In the genomic region with DNA sequence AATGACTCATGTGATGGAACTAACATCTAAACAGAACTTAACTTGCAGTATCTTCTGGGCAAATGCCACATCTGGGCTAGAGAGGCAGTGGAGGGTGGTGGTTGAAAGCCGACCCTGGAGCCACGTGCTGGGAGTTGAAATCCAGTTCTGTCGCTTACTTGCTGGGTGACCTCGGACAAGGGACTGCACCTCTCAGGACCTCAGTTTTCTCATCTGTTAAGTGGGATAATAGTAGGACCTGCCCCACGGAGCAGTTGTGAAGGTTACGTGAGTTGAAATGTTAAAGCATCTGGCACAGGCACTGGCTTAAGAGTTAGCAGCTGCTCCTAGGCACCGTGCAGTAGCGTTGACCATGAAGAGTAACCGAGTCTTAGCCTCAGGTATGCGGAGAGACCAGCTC, we compare ENCODE assay signal across 2 cellular contexts.
TF ChIP-seq lines count a peak whose summit lies in the region.

No MANE protein-coding gene starts in this region.

TF ChIP-seq in HepG2, 621 proteins besides CTCF, POLR2A, EP300 and RAD21:
- peak; percentile 61; the same call in 1 of the 2 replicates for TF ChIP-seq ZNF629 (CRISPR knock-in tag; conservative IDR thresholded peaks at IDR 0.05)
- TF ChIP-seq, protein P1, sequence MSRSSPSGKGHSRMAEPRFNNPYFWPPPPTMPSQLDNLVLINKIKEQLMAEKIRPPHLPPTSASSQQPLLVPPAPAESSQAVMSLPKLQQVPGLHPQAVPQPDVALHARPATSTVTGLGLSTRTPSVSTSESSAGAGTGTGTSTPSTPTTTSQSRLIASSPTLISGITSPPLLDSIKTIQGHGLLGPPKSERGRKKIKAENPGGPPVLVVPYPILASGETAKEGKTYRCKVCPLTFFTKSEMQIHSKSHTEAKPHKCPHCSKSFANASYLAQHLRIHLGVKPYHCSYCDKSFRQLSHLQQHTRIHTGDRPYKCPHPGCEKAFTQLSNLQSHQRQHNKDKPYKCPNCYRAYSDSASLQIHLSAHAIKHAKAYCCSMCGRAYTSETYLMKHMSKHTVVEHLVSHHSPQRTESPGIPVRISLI (CRISPR knock-in tag; IDR thresholded peaks at IDR 0.05; ENCODE audit: borderline replicate concordance) = no peak
TF ChIP-seq in HepG2: peak in this region for 1.

TF ChIP-seq in K562, 482 proteins besides CTCF, POLR2A, EP300 and RAD21:
- no peak for TF ChIP-seq CXXC5 (CRISPR knock-in tag; IDR thresholded peaks at IDR 0.05)
- TF ChIP-seq RBM25 (IDR thresholded peaks at IDR 0.05; ENCODE audit: low read depth, low read length, severe bottlenecking) = peak; percentile 83
- TF ChIP-seq, protein P2, sequence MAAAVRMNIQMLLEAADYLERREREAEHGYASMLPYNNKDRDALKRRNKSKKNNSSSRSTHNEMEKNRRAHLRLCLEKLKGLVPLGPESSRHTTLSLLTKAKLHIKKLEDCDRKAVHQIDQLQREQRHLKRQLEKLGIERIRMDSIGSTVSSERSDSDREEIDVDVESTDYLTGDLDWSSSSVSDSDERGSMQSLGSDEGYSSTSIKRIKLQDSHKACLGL (CRISPR knock-in tag; IDR thresholded peaks at IDR 0.05; ENCODE audit: borderline replicate concordance, poor library complexity, severe bottlenecking) = no peak
